Comparison of ENCODE assay signal across 28 cellular contexts in genomic region chr3:37671000-37671483, GRCh38.
DNase-seq lines count a peak whose midpoint lies in the region; FAIRE-seq and TF ChIP-seq lines count a peak whose summit lies in the region.
"Had no signal": no experiment of that assay in that cellular context is flagged by ENCODE, and none has a peak within 500 bp of the region (broad histone marks: within the 10 kb centered on the region; RNA-seq: fewer than 3 reads in every experiment).

No MANE protein-coding gene starts in this region.

- H3K27me3 ChIP-seq in esophagus squamous epithelium (no peaks in the 10 kb centered on the region), small intestine (ENCODE audit: control insufficient read depth in 2 of 2, insufficient read depth in 2 of 2, low read length in 2 of 2) (no peaks in the 10 kb centered on the region)
- H3K27me3 ChIP-seq: colonic mucosa, vagina had no signal

- intact Hi-C loops in esophagus squamous epithelium (cut with DNase I), result no loop called here

- TF ChIP-seq POLR2A in esophagus squamous epithelium (IDR thresholded peaks at IDR 0.05) (no peak), GM12892 (IDR thresholded peaks at IDR 0.05; ENCODE audit: low read depth, low read length) (no peak)

- TF ChIP-seq CTCF in esophagus squamous epithelium (IDR thresholded peaks at IDR 0.05) (no peak), D721Med (IDR thresholded peaks at IDR 0.05; ENCODE audit: insufficient read depth, missing control alignments) (no peak)

- peak; percentile 8 for DNase-seq in EH (ENCODE audit: low read depth)
- no peak for DNase-seq in esophagus squamous epithelium (lab: John Stamatoyannopoulos, UW)
- peak; percentile 84 for DNase-seq in small intestine
- no peak for DNase-seq in GM12892 (ENCODE audit: insufficient read length)
- DNase-seq in activated T-cell treated with anti-CD3 and anti-CD28 coated beads, Interleukin-2, amount 50 U/mL, for 1 hour, result no peak
- DNase-seq in GOT3 (lab: John Stamatoyannopoulos, UW), result no peak
- no peak for DNase-seq in D721Med (ENCODE audit: insufficient read length, low spot score)
- DNase-seq: ACHN; activated CD4-positive, alpha-beta T cell treated with anti-CD3 and anti-CD28 coated beads, Interleukin-2, amount 10 ng/mL, durations not matched to agents 24 days and 14 days; activated naive CD8-positive, alpha-beta T cell treated with anti-CD3 and anti-CD28 coated beads, Interleukin-2, amount 10 ng/mL, durations not matched to agents 7 days and 5 days; colonic mucosa; DMS153; endodermal cell; foreskin melanocyte; GDM1; H9; kidney; natural killer cell; NCI-H1694; NCI-H748 treated with DMSO at 0.1 percent for 48 hours; psoas muscle; SHP77; stimulated activated CD4-positive, alpha-beta T cell treated with anti-CD3 and anti-CD28 coated beads, Interleukin-12 subunit alpha, Interleukin-12 subunit beta, amount 100 ng/mL, for 4 hours; T-helper 1 cell had no signal

- WGBS in esophagus squamous epithelium, 2 donors, result 72 to 87% methylated on average over 9 of the region's 9 CpGs
- WGBS in mesodermal cell (ENCODE audit: insufficient coverage in 2 of 2), 2 experiments, result 92 to 96% methylated on average over 7 of the region's 9 CpGs
- WGBS in small intestine, 3 donors, result 63 to 68% (median 66%) methylated on average over 9 of the region's 9 CpGs

- H3K27ac ChIP-seq in esophagus squamous epithelium, result peak overlapping the region in 3 of 4 donors; percentile 6 to 41 (median 35)
- peak overlapping the region; percentile 29 for H3K27ac ChIP-seq in mesodermal cell (ENCODE audit: low read depth, low read length, severe bottlenecking)
- peak overlapping the region in 1 of 2 donors; percentile 15 for H3K27ac ChIP-seq in small intestine (ENCODE audit: low read depth in 1 of 2, low read length in 1 of 2)
- H3K27ac ChIP-seq: colonic mucosa, psoas muscle, vagina had no signal

- H3K36me3 ChIP-seq in esophagus squamous epithelium (no peaks in the 10 kb centered on the region), mesodermal cell (ENCODE audit: control insufficient read depth, insufficient read depth, low read length) (no peaks in the 10 kb centered on the region), small intestine (ENCODE audit: control insufficient read depth in 2 of 2, insufficient read depth in 2 of 2, low read length in 2 of 2) (no peaks in the 10 kb centered on the region)
- H3K36me3 ChIP-seq: colonic mucosa, vagina had no signal

- H3K4me1 ChIP-seq in esophagus squamous epithelium (peaks cover 6 to 35% (median 17%) of the 10 kb centered on the region in 3 donors), mesodermal cell (ENCODE audit: control insufficient read depth, insufficient read depth, low read length, poor library complexity, severe bottlenecking) (no peaks in the 10 kb centered on the region), small intestine (ENCODE audit: control insufficient read depth in 2 of 2, insufficient read depth in 1 of 2, low read depth in 1 of 2, low read length in 1 of 2) (peaks cover 8 to 19% of the 10 kb centered on the region in 2 donors)
- H3K4me1 ChIP-seq: psoas muscle had no signal

- no peak for FAIRE-seq in small intestine (lab: Jason Lieb, UNC)
- no peak for FAIRE-seq in GM12892 (lab: Jason Lieb, UNC)
- FAIRE-seq in D721Med (lab: Jason Lieb, UNC), result no peak
- FAIRE-seq: GM12891, K562, kidney had no signal

- H3K9me3 ChIP-seq in esophagus squamous epithelium (no peaks in the 10 kb centered on the region), mesodermal cell (ENCODE audit: control insufficient read depth, low read length) (no peaks in the 10 kb centered on the region), small intestine (ENCODE audit: control insufficient read depth, low read depth) (no peaks in the 10 kb centered on the region)
- H3K9me3 ChIP-seq: colonic mucosa, psoas muscle, vagina had no signal

- H3K4me3 ChIP-seq in esophagus squamous epithelium, result no peak overlapping the region
- H3K4me3 ChIP-seq in mesodermal cell (ENCODE audit: extremely low read depth, insufficient read depth, low read length, poor library complexity, severe bottlenecking), result no peak overlapping the region
- H3K4me3 ChIP-seq in small intestine (ENCODE audit: low read depth in 1 of 2, low read length in 2 of 2), result no peak overlapping the region
- H3K4me3 ChIP-seq: colonic mucosa, K562, psoas muscle, vagina had no signal

Comparison
In these comparisons a context has a peak if more than half of its experiments do, and no peak if none do; other contexts are left out.
1. DNase-seq: peak in EH (single experiment) and small intestine (single experiment); none in esophagus squamous epithelium (single experiment), GM12892 (single experiment), activated T-cell treated with anti-CD3 and anti-CD28 coated beads, Interleukin-2, amount 50 U/mL, for 1 hour (single experiment), GOT3 (single experiment) and D721Med (single experiment).